Comparison of ENCODE assay signal across 8 cellular contexts in the genomic region with DNA sequence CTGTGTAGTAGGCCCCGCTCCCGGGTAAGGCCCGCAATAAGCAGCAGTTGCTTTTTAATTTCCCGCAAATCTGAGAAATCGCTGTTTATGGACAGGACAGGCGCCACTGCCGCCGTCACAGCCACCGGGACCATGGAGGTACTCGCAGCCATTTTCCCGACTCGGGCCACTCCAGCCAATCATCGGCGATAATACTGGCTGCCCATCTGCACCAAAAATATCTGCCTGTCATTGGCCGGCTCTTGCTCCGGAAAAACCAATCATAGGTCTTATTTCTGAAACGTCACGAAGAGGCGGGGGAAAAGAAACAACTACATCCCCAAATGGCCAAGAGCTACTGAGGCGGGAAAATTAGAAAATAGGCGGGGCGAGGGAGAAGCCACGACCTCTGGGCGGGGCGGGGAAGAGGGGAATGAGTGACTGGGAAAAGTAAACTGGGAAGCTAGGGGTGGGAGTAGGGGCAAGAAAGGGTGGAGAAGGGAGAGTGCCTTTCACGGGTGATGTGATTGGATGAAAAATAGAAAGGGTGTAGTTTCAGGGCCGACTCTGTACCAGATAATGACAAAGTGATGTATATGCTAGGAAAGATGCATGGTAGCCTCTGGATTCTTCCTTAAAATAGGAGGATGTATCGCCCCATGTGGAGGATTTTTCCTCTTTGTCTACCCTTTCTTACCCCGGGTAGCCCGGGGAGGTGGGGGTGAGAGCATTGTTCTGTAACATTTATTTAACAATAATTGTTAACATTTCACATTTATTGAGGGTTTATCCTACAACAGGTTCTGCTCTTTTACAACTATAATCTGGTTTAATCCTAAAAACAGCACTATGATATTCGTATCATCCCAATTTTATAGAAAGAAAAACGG. TPM values are rescaled to one million over a fixed set of nuclear protein-coding genes. Genes with fewer than 3 reads are reported as not detected.
DNase-seq lines count a peak whose midpoint lies in the region; ATAC-seq and TF ChIP-seq lines count a peak whose summit lies in the region.

A gene with protein sequence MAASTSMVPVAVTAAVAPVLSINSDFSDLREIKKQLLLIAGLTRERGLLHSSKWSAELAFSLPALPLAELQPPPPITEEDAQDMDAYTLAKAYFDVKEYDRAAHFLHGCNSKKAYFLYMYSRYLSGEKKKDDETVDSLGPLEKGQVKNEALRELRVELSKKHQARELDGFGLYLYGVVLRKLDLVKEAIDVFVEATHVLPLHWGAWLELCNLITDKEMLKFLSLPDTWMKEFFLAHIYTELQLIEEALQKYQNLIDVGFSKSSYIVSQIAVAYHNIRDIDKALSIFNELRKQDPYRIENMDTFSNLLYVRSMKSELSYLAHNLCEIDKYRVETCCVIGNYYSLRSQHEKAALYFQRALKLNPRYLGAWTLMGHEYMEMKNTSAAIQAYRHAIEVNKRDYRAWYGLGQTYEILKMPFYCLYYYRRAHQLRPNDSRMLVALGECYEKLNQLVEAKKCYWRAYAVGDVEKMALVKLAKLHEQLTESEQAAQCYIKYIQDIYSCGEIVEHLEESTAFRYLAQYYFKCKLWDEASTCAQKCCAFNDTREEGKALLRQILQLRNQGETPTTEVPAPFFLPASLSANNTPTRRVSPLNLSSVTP (minus strand): TSS at position 163 of the 869 bp plus-strand sequence. CDS start 11 bp downstream, at position 152.

- H3K36me3 Mint-ChIP-seq in activated naive CD8-positive, alpha-beta T cell, result peaks cover 2% of the 10 kb centered on the region

- H3K27me3 Mint-ChIP-seq in activated naive CD8-positive, alpha-beta T cell, result no peaks in the 10 kb centered on the region

- TF ChIP-seq POLR2A in testis (IDR thresholded peaks at IDR 0.05), result peak; percentile 35

- H3K27ac Mint-ChIP-seq in activated naive CD8-positive, alpha-beta T cell, result peak within 1 kb of the TSS; percentile 98

- H3K4me3 Mint-ChIP-seq in activated naive CD8-positive, alpha-beta T cell, result peak within 1 kb of the TSS; percentile 99

- peak within 1 kb of the TSS; percentile 76 to 85 for H3K27ac ChIP-seq in testis

- ATAC-seq in HG02623 (IDR thresholded peaks at IDR 0.05; ENCODE audit: unreplicated experiment) (peak; percentile 97), omental fat pad (ENCODE audit: low FRiP score) (peak; percentile 98)

- H3K9me3 Mint-ChIP-seq in activated naive CD8-positive, alpha-beta T cell (ENCODE audit: low read depth), result no peaks in the 10 kb centered on the region

- H3K9me3 ChIP-seq in testis, result no peaks in the 10 kb centered on the region

- H3K27me3 ChIP-seq in testis, result no peaks in the 10 kb centered on the region

- TF ChIP-seq CTCF in GM10248 (IDR thresholded peaks at IDR 0.05; ENCODE audit: control extremely low read depth, extremely low read depth, low read depth, missing control alignments), result no peak
- TF ChIP-seq CTCF in omental fat pad (IDR thresholded peaks at IDR 0.05), result no peak
- no peak for TF ChIP-seq CTCF in testis (IDR thresholded peaks at IDR 0.05)

- H3K4me1 ChIP-seq in testis, result peaks cover 12% of the 10 kb centered on the region

- WGBS in testis, 2 donors, result 1% methylated on average over 32 of the region's 32 CpGs

- CTCF ChIA-PET in GM10248 (lab: Yijun Ruan, JAX), result interaction anchor here (1.5 to 3.3 kb wide), 7 partner anchors 10 to 237 kb away, joined by 3 to 16 read pairs (median 5); a partner anchor contains a TSS

- H3K4me1 Mint-ChIP-seq in activated naive CD8-positive, alpha-beta T cell (ENCODE audit: low read depth), result peaks cover 24% of the 10 kb centered on the region

- intact Hi-C loops in testis (cut with DNase I; ENCODE audit: low total_unique reads), result no loop called here

- no peaks in the 10 kb centered on the region for H3K36me3 ChIP-seq in testis (ENCODE audit: low read depth, missing control alignments)

- peak; percentile 98 for DNase-seq in GM10248 (ENCODE audit: extremely low spot score)
- peak; percentile 92 for DNase-seq in NCI-H1105 (lab: John Stamatoyannopoulos, UW)
- peak; percentile 98 for DNase-seq in SKM-1 treated with dmso at 0.1 percent for 144 hours (lab: John Stamatoyannopoulos, UW; ENCODE audit: unreplicated experiment)
- peak; percentile 99 for DNase-seq in glomerular visceral epithelial cell (ENCODE audit: extremely low spot score)
- peak; percentile 90 for DNase-seq in omental fat pad (ENCODE audit: low spot score)
- DNase-seq in testis, result peak; percentile 98

- H3K4me3 ChIP-seq in testis, result peak within 1 kb of the TSS; percentile 75 to 99

- POLR2A ChIA-PET in GM10248 (lab: Yijun Ruan, JAX), result interaction anchor here (1.0 kb wide), 1 partner anchor 27 kb away, joined by 4 read pairs; no protein-coding TSS in a partner anchor

RNA-seq across cellular contexts. Expression of the gene that starts here (rescaled TPM):
- total RNA-seq in omental fat pad (10 to 100 TPM; 11.6 to 16.3 (median 14.5) TPM), testis (10 to 100 TPM; 30.5 to 31.3 TPM)
- 29.5 TPM for polyA plus RNA-seq in testis (ENCODE audit: insufficient read depth, low read depth, low replicate concordance)

Comparison
In these comparisons a context has a peak if more than half of its experiments do, and no peak if none do; other contexts are left out.
1. Peak in every context shown above with its lines: DNase-seq, ATAC-seq, H3K4me3 ChIP-seq and H3K27ac ChIP-seq.